8 cellular contexts compared by ENCODE assay signal in genomic region chr16:10509534-10510025, GRCh38.
DNase-seq lines count a peak whose midpoint lies in the region; ATAC-seq, FAIRE-seq and TF ChIP-seq lines count a peak whose summit lies in the region.

No MANE protein-coding gene starts in this region.

- H3K9ac ChIP-seq in kidney (ENCODE audit: low read length in 2 of 2) = no peak overlapping the region

- in situ Hi-C loops in ACHN (cut with HindIII; ENCODE audit: low pct_ligation_motif_present, low pct_unique_long_range_greater_than_20kb, low sequenced_read_pairs) = loop anchor here (25.0 kb wide), 2 partner anchors 197 to 228 kb away; partner anchors contain the start of gene NUBP1

- H3K4me1 Mint-ChIP-seq in activated B cell treated with CpG ODN at 0.5 μM for 24 hours = peaks cover 17% of the 10 kb centered on the region

- no peak overlapping the region for H3K27ac ChIP-seq in caudate nucleus (ENCODE audit: low read depth, low read length)
- no peak overlapping the region for H3K27ac ChIP-seq in kidney (ENCODE audit: low read depth in 2 of 2, low read length in 2 of 2)

- peak overlapping the region; percentile 19 for H3K27ac Mint-ChIP-seq in activated B cell treated with CpG ODN at 0.5 μM for 24 hours

- intact Hi-C loops in activated B cell treated with CpG ODN at 0.5 μM for 24 hours (cut with micrococcal nuclease) = loop anchor here (1.0 to 10.0 kb wide), 10 partner anchors 125 to 1942 kb away; partner anchors contain the start of genes ATF7IP2 and GRIN2A
- intact Hi-C loops in kidney (cut with DNase I) = loop anchor here (5.0 kb wide), 1 partner anchor 228 kb away; no protein-coding TSS in a partner anchor

- no peaks in the 10 kb centered on the region for H3K27me3 Mint-ChIP-seq in activated B cell treated with CpG ODN at 0.5 μM for 24 hours

- no peaks in the 10 kb centered on the region for H3K36me3 Mint-ChIP-seq in activated B cell treated with CpG ODN at 0.5 μM for 24 hours (ENCODE audit: low read depth)

- TF ChIP-seq CTCF in activated B cell treated with CpG ODN at 0.5 μM for 24 hours (IDR thresholded peaks at IDR 0.05) (peak; percentile 58), kidney (IDR thresholded peaks at IDR 0.05; ENCODE audit: borderline replicate concordance, extremely low read depth, insufficient read depth) (peak; percentile 86)

- POLR2A ChIA-PET in activated B cell treated with CpG ODN at 0.5 μM for 24 hours (lab: Charles Lee) = interaction anchor here (0.7 to 0.9 kb wide), 3 partner anchors 193 to 253 kb away, joined by 3 to 7 read pairs (median 3); no protein-coding TSS in a partner anchor

- no peaks in the 10 kb centered on the region for H3K9me3 Mint-ChIP-seq in activated B cell treated with CpG ODN at 0.5 μM for 24 hours

- DNase-seq in ACHN = peak; percentile 83
- peak; percentile 85 for DNase-seq in NCI-H2227 (lab: John Stamatoyannopoulos, UW; ENCODE audit: unreplicated experiment)
- DNase-seq in activated B cell treated with CpG ODN at 0.5 μM for 24 hours = no peak
- DNase-seq in caudate nucleus (lab: John Stamatoyannopoulos, UW) = peak in 47 of 61 donors; percentile 2 to 83 (median 34)
- no peak for DNase-seq in kidney
- peak; percentile 61 to 68 for DNase-seq in stimulated activated CD4-positive, alpha-beta T cell treated with anti-CD3 and anti-CD28 coated beads, Interleukin-2, amount 100 ng/mL, for 48 hours

- CTCF ChIA-PET in activated B cell treated with CpG ODN at 0.5 μM for 24 hours (lab: Charles Lee) = interaction anchor here (0.6 to 7.8 kb wide), 16 partner anchors 11 to 1573 kb away, joined by 3 to 116 read pairs (median 4); partner anchors contain the start of gene CIITA

- no peak overlapping the region for H3K4me3 Mint-ChIP-seq in activated B cell treated with CpG ODN at 0.5 μM for 24 hours

- H3K36me3 ChIP-seq in kidney (ENCODE audit: control insufficient read depth in 1 of 2, insufficient read depth in 2 of 2, low read length in 2 of 2) = no peaks in the 10 kb centered on the region

- peak; percentile 87 for FAIRE-seq in kidney (lab: Jason Lieb, UNC)

- no peaks in the 10 kb centered on the region for H3K9me3 ChIP-seq in kidney (ENCODE audit: control insufficient read depth in 1 of 2, low read length in 2 of 2)

- no peak overlapping the region for H3K4me3 ChIP-seq in kidney (ENCODE audit: low read length in 2 of 2)

- peak; percentile 55 for ATAC-seq in GM18520 (IDR thresholded peaks at IDR 0.05; ENCODE audit: unreplicated experiment)
- ATAC-seq in HG03108 (IDR thresholded peaks at IDR 0.05; ENCODE audit: unreplicated experiment) = peak; percentile 73
- peak; percentile 96 for ATAC-seq in activated B cell treated with CpG ODN at 0.5 μM for 24 hours (ENCODE audit: low read depth)

- H3K4me1 ChIP-seq in kidney (ENCODE audit: control insufficient read depth in 1 of 2, insufficient read depth in 1 of 2, low read depth in 1 of 2, low read length in 2 of 2) = peaks cover 0 to 2% of the 10 kb centered on the region in 2 donors

Comparison
In these comparisons a context has a peak if more than half of its experiments do, and no peak if none do; other contexts are left out.
1. DNase-seq: peak in ACHN (single experiment), NCI-H2227 (single experiment), caudate nucleus (47 of 61) and stimulated activated CD4-positive, alpha-beta T cell treated with anti-CD3 and anti-CD28 coated beads, Interleukin-2, amount 100 ng/mL, for 48 hours (2 of 2); none in activated B cell treated with CpG ODN at 0.5 μM for 24 hours (single experiment) and kidney (single experiment).
2. Peak in every context shown above with its lines, with median percentiles within 50 percentile points of each other: ATAC-seq.